8 cellular contexts compared by ENCODE assay signal in genomic region chr6:89350281-89351037, GRCh38. TPM values are rescaled to one million over a fixed set of nuclear protein-coding genes. Genes with fewer than 3 reads are reported as not detected.
DNase-seq lines count a peak whose midpoint lies in the region; ATAC-seq, FAIRE-seq and TF ChIP-seq lines count a peak whose summit lies in the region.

No MANE protein-coding gene starts in this region.

- CTCF ChIA-PET in BJ (lab: Yijun Ruan, JAX) = interaction anchor here (1.2 to 4.0 kb wide), 6 partner anchors 18 to 368 kb away, joined by 3 to 19 read pairs (median 6); no protein-coding TSS in a partner anchor

- peak; percentile 31 for ATAC-seq in HG03565 (IDR thresholded peaks at IDR 0.05; ENCODE audit: unreplicated experiment)
- no peak for ATAC-seq in activated naive CD4-positive, alpha-beta T cell treated with anti-CD3 and anti-CD28 coated beads, Interleukin-2, amount 50 U/mL, for 72 hours

- peak overlapping the region; percentile 9; the same call in 1 of the 2 replicates for H3K4me3 ChIP-seq in BJ (ENCODE audit: low read depth, low read length)

- H3K36me3 Mint-ChIP-seq in activated naive CD4-positive, alpha-beta T cell treated with anti-CD3 and anti-CD28 coated beads, Interleukin-2, amount 50 U/mL, for 72 hours = peaks cover 7 to 15% of the 10 kb centered on the region in 2 donors

- no peaks in the 10 kb centered on the region for H3K27me3 ChIP-seq in BJ (ENCODE audit: control insufficient read depth, insufficient read depth, low read length)

- peak overlapping the region; percentile 75 to 94 for H3K27ac Mint-ChIP-seq in activated naive CD4-positive, alpha-beta T cell treated with anti-CD3 and anti-CD28 coated beads, Interleukin-2, amount 50 U/mL, for 72 hours

- no peak for DNase-seq in BJ (ENCODE audit: low read depth)
- DNase-seq in GM19239 (ENCODE audit: insufficient read length, low spot score) = no peak
- DNase-seq in activated naive CD4-positive, alpha-beta T cell treated with anti-CD3 and anti-CD28 coated beads, Interleukin-2, amount 50 U/mL, for 72 hours (ENCODE audit: low spot score in 2 of 2) = no peak
- peak; percentile 69 to 90 for DNase-seq in lung microvascular endothelial cell (ENCODE audit: low read depth in 2 of 2)
- no peak for DNase-seq in T1000 (lab: John Stamatoyannopoulos, UW)
- DNase-seq in NCI-H526 treated with DMSO at 0.1 percent for 48 hours (lab: John Stamatoyannopoulos, UW) = no peak
- DNase-seq in iPS-NIHi11 (ENCODE audit: low spot score) = no peak

- H3K9me3 Mint-ChIP-seq in activated naive CD4-positive, alpha-beta T cell treated with anti-CD3 and anti-CD28 coated beads, Interleukin-2, amount 50 U/mL, for 72 hours = no peaks in the 10 kb centered on the region

- H3K36me3 ChIP-seq in BJ (ENCODE audit: control insufficient read depth, insufficient read depth, low read length) = no peaks in the 10 kb centered on the region

- TF ChIP-seq CTCF in BJ (IDR thresholded peaks at IDR 0.05; ENCODE audit: insufficient read depth, low read depth, low read length) = no peak

- FAIRE-seq in GM19239 (lab: Jason Lieb, UNC) = peak; percentile 95

- POLR2A ChIA-PET in BJ (lab: Charles Lee) = interaction anchor here (0.6 to 1.1 kb wide), 2 partner anchors 16 to 268 kb away, joined by 4 to 7 read pairs; no protein-coding TSS in a partner anchor

RNA-seq across cellular contexts. Expression of gene UBE2J1, which starts 2.1 kb away (rescaled TPM):
- polyA plus RNA-seq in BJ (2011; rRNA removed) = 27.1 and 43.3 TPM in 2 replicates
- polyA minus RNA-seq in BJ (2011; rRNA and poly(A)+ RNA removed) = 16.4 and 18.8 TPM in 2 replicates
- 10 to 100 TPM; 15.2 to 20.5 TPM for total RNA-seq in activated naive CD4-positive, alpha-beta T cell treated with anti-CD3 and anti-CD28 coated beads, Interleukin-2, amount 50 U/mL, for 72 hours
- 45.2 and 55.8 TPM in 2 replicates for total RNA-seq in lung microvascular endothelial cell

RNA-seq across cellular contexts. Expression of gene GABRR2, which starts 35.4 kb away (rescaled TPM):
- 0.21 and 0.31 TPM in 2 replicates for polyA plus RNA-seq in BJ (2011; rRNA removed)
- polyA minus RNA-seq in BJ (2011; rRNA and poly(A)+ RNA removed) = not detected in 2 replicates
- under 1 TPM; 0.14 to 0.29 TPM for total RNA-seq in activated naive CD4-positive, alpha-beta T cell treated with anti-CD3 and anti-CD28 coated beads, Interleukin-2, amount 50 U/mL, for 72 hours
- total RNA-seq in lung microvascular endothelial cell = 0.22 and 0.40 TPM in 2 replicates

Comparison
In these comparisons a context has a peak if more than half of its experiments do, and no peak if none do; other contexts are left out.
1. DNase-seq: peak in lung microvascular endothelial cell (2 of 2); none in BJ (single experiment), GM19239 (single experiment), activated naive CD4-positive, alpha-beta T cell treated with anti-CD3 and anti-CD28 coated beads, Interleukin-2, amount 50 U/mL, for 72 hours (0 of 2), T1000 (single experiment), NCI-H526 treated with DMSO at 0.1 percent for 48 hours (single experiment) and iPS-NIHi11 (single experiment).